In the genomic region with DNA sequence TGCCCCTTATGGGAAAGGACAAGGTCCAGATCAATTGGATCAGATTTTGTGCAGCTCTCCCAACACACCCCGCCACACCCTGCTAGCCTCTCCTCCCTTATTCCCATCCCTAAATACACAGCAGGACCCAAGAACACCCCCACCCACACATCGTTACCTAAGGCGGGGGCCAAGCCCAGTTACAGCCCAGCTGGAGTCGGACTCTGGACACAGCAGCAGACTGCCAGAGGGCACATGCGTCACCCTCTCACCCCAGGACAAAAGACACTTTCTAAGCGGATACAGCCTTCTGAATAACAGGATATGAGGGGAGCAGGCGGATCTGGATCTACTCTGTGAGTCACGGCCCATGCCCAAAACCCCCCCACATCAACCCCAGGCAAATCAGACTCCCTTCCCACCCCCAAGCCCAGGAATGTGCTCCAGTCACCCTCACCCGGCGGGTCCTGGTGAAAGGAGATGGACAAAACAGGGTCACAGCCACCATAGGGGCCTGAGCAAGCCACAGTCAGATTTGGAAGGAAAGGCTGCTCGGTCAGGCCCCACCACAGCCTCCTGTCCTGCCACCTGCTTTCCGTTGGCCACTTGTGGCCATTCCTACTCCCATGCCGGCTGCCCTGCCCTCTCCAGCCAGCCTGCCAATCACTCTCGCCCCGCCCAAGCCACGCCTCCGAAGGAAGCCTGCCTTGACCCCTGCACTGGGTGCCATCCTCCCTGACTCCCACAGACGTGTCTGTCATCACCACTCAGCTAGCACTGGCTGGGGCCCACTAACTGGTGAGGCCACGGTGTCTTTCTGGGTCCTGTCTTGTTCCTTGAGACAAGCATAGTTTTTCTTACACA, we compare ENCODE assay signal across 8 cellular contexts. TPM values are rescaled to one million over a fixed set of nuclear protein-coding genes. Genes with fewer than 3 reads are reported as not detected.
DNase-seq lines count a peak whose midpoint lies in the region; ATAC-seq and TF ChIP-seq lines count a peak whose summit lies in the region.

No MANE protein-coding gene starts in this region.

- H3K4me3 Mint-ChIP-seq in activated T-helper 17 cell treated with anti-CD3 and anti-CD28 coated beads, Interleukin-2, amount 50 U/mL, for 72 hours: no peak overlapping the region

- H3K9me3 Mint-ChIP-seq in activated T-helper 17 cell treated with anti-CD3 and anti-CD28 coated beads, Interleukin-2, amount 50 U/mL, for 72 hours: no peaks in the 10 kb centered on the region

- peaks cover 5% of the 10 kb centered on the region for H3K79me2 ChIP-seq in parathyroid adenoma

- peak overlapping the region; percentile 56 for H3K4me2 ChIP-seq in parathyroid adenoma (ENCODE audit: low read length)

- intact Hi-C loops in head of caudate nucleus (cut with DNase I): no loop called here

- peak overlapping the region; percentile 40 for H3K4me3 ChIP-seq in parathyroid adenoma (ENCODE audit: low read depth, low read length)

- peaks cover 25% of the 10 kb centered on the region for H3K4me1 ChIP-seq in parathyroid adenoma

- no peak for TF ChIP-seq CTCF in parathyroid adenoma (IDR thresholded peaks at IDR 0.05)

- H2AFZ ChIP-seq in parathyroid adenoma: peak overlapping the region; percentile 53

- H3K36me3 ChIP-seq in parathyroid adenoma (ENCODE audit: control insufficient read depth, insufficient read depth, low read length): no peaks in the 10 kb centered on the region

- DNase-seq in H4 (ENCODE audit: low spot score): peak; percentile 90
- peak; percentile 34 to 92 (median 75) for DNase-seq in head of caudate nucleus
- no peak for DNase-seq in activated CD4-positive, CD25-positive, alpha-beta regulatory T cell treated with anti-CD3 and anti-CD28 coated beads, Interleukin-2, amount 50 U/mL, for 72 hours

- no peaks in the 10 kb centered on the region for H3K27me3 Mint-ChIP-seq in activated T-helper 17 cell treated with anti-CD3 and anti-CD28 coated beads, Interleukin-2, amount 50 U/mL, for 72 hours

- H3K27ac Mint-ChIP-seq in activated T-helper 17 cell treated with anti-CD3 and anti-CD28 coated beads, Interleukin-2, amount 50 U/mL, for 72 hours: peak overlapping the region; percentile 79

- ATAC-seq in activated T-helper 17 cell treated with anti-CD3 and anti-CD28 coated beads, Interleukin-2, amount 50 U/mL, for 72 hours (replicated peaks): peak; percentile 19
- ATAC-seq in HG02678 (IDR thresholded peaks at IDR 0.05; ENCODE audit: unreplicated experiment) (no peak), HG02981 (IDR thresholded peaks at IDR 0.05; ENCODE audit: unreplicated experiment) (no peak), HG02623 (IDR thresholded peaks at IDR 0.05; ENCODE audit: unreplicated experiment) (no peak)

- H3K27ac ChIP-seq in parathyroid adenoma: peak overlapping the region; percentile 79

- no peak overlapping the region for H3K9ac ChIP-seq in parathyroid adenoma

- H3K4me1 Mint-ChIP-seq in activated T-helper 17 cell treated with anti-CD3 and anti-CD28 coated beads, Interleukin-2, amount 50 U/mL, for 72 hours: no peaks in the 10 kb centered on the region

- H3K9me3 ChIP-seq in parathyroid adenoma (ENCODE audit: control insufficient read depth, low read length): no peaks in the 10 kb centered on the region

- no peaks in the 10 kb centered on the region for H3K36me3 Mint-ChIP-seq in activated T-helper 17 cell treated with anti-CD3 and anti-CD28 coated beads, Interleukin-2, amount 50 U/mL, for 72 hours (ENCODE audit: low read depth)

- H3K27me3 ChIP-seq in parathyroid adenoma (ENCODE audit: control insufficient read depth, insufficient read depth, low read length): no peaks in the 10 kb centered on the region

RNA-seq across cellular contexts. Expression of gene S100A16, which starts 4.0 kb away (rescaled TPM):
- total RNA-seq in H4 (2014; rRNA removed; shearing (Covaris generic)): 25.1 and 35.9 TPM in 2 replicates
- total RNA-seq in activated T-helper 17 cell treated with anti-CD3 and anti-CD28 coated beads, Interleukin-2, amount 50 U/mL, for 72 hours: not detected

RNA-seq across cellular contexts. Expression of gene S100A14, which starts 7.2 kb away (rescaled TPM):
- total RNA-seq in H4 (2014; rRNA removed; shearing (Covaris generic)): not detected in 2 replicates
- under 1 TPM in 1 of 2 donors, not detected in 1; 0.71 TPM for total RNA-seq in activated T-helper 17 cell treated with anti-CD3 and anti-CD28 coated beads, Interleukin-2, amount 50 U/mL, for 72 hours

RNA-seq across cellular contexts. Expression of gene S100A13, which starts 18.3 kb away (rescaled TPM):
- total RNA-seq in H4 (2014; rRNA removed; shearing (Covaris generic)): 160 and 175 TPM in 2 replicates
- total RNA-seq in activated T-helper 17 cell treated with anti-CD3 and anti-CD28 coated beads, Interleukin-2, amount 50 U/mL, for 72 hours: 1 to 10 TPM; 6.8 to 7.9 TPM

RNA-seq across cellular contexts. Expression of gene S100A1, which starts 19.3 kb away (rescaled TPM):
- total RNA-seq in H4 (2014; rRNA removed; shearing (Covaris generic)): 0.91 TPM in 1 of 2 replicates, not detected in the other
- total RNA-seq in activated T-helper 17 cell treated with anti-CD3 and anti-CD28 coated beads, Interleukin-2, amount 50 U/mL, for 72 hours: not detected

RNA-seq across cellular contexts. Expression of gene CHTOP, which starts 24.9 kb away (rescaled TPM):
- total RNA-seq in H4 (2014; rRNA removed; shearing (Covaris generic)): 39.3 and 42.6 TPM in 2 replicates
- total RNA-seq in activated T-helper 17 cell treated with anti-CD3 and anti-CD28 coated beads, Interleukin-2, amount 50 U/mL, for 72 hours: 10 to 100 TPM; 70.6 to 88.6 TPM

Comparison
In these comparisons a context has a peak if more than half of its experiments do, and no peak if none do; other contexts are left out.
1. RNA of gene S100A16, which starts 4.0 kb away (total RNA-seq): 25.1 to 35.9 TPM in H4; not detected in activated T-helper 17 cell treated with anti-CD3 and anti-CD28 coated beads, Interleukin-2, amount 50 U/mL, for 72 hours; every median in the first group is over 10 times any median in the second.
2. RNA of gene S100A13, which starts 18.3 kb away (total RNA-seq): 160 to 175 TPM in H4; 6.8 to 7.9 TPM in activated T-helper 17 cell treated with anti-CD3 and anti-CD28 coated beads, Interleukin-2, amount 50 U/mL, for 72 hours; every median in the first group is over 10 times any median in the second.